Comparison of ENCODE assay signal across 1 cellular context in genomic region chr6:43669922-43670622, GRCh38.
TF ChIP-seq lines count a peak whose summit lies in the region.

No MANE protein-coding gene starts in this region.

TF ChIP-seq in K562, 482 proteins besides CTCF, POLR2A, EP300 and RAD21 (continued from another document):
- TF ChIP-seq ATF6 (CRISPR knock-in tag; IDR thresholded peaks at IDR 0.05) (no peak), ZNF124 (CRISPR knock-in tag; IDR thresholded peaks at IDR 0.05) (no peak)
